In genomic region chr15:20473465-20473864, GRCh38 we compare ENCODE assay signal across 7 cellular contexts.
A peak's percentile ranks its signal among the peaks of the same experiment; 100 is the strongest.
DNase-seq lines count a peak whose midpoint lies in the region; ATAC-seq and TF ChIP-seq lines count a peak whose summit lies in the region.
"Not testable (repeated sequence)": the region's sequence is repeated elsewhere in the genome, so short reads cannot be mapped to it uniquely, and the experiment has no call there.

No MANE protein-coding gene starts in this region.

- not testable (repeated sequence) for H3K27me3 Mint-ChIP-seq in stimulated activated naive B cell treated with anti-CD40 and anti-IgM and Interleukin-4, amounts not matched to agents 10 μg/mL and 1 μg/mL and 100 μg/mL, for 72 hours

- H3K27ac Mint-ChIP-seq in stimulated activated naive B cell treated with anti-CD40 and anti-IgM and Interleukin-4, amounts not matched to agents 10 μg/mL and 1 μg/mL and 100 μg/mL, for 72 hours, result not testable (repeated sequence)

- H3K9ac ChIP-seq in IMR-90 (ENCODE audit: low read depth, low read length), result not testable (repeated sequence)

- not testable (repeated sequence) for H3K4me1 ChIP-seq in IMR-90 (ENCODE audit: control insufficient read depth, insufficient read depth, low read length)

- not testable (repeated sequence) for H4K8ac ChIP-seq in IMR-90 (ENCODE audit: low read depth in 2 of 2, low read length in 2 of 2)

- H3K27ac ChIP-seq in IMR-90 (ENCODE audit: insufficient read depth, low read length), result not testable (repeated sequence)

- POLR2A ChIA-PET in IMR-90 (lab: Charles Lee; ENCODE audit: unreplicated experiment), result not testable (repeated sequence)

- H3K14ac ChIP-seq in IMR-90 (replicated peaks; ENCODE audit: low read depth, low read length), result not testable (repeated sequence)

- not testable (repeated sequence) for H3K4me1 Mint-ChIP-seq in stimulated activated naive B cell treated with anti-CD40 and anti-IgM and Interleukin-4, amounts not matched to agents 10 μg/mL and 1 μg/mL and 100 μg/mL, for 72 hours

- H2BK5ac ChIP-seq in IMR-90 (ENCODE audit: low read depth, low read length, poor library complexity, severe bottlenecking), result not testable (repeated sequence)

- H4K20me1 ChIP-seq in IMR-90 (ENCODE audit: insufficient read depth, low read length), result not testable (repeated sequence)

- H3K4me3 ChIP-seq in IMR-90 (ENCODE audit: insufficient read depth, low read depth, low read length), result not testable (repeated sequence)

- H3K4me3 Mint-ChIP-seq in stimulated activated naive B cell treated with anti-CD40 and anti-IgM and Interleukin-4, amounts not matched to agents 10 μg/mL and 1 μg/mL and 100 μg/mL, for 72 hours, result not testable (repeated sequence)

- not testable (repeated sequence) for TF ChIP-seq CTCF in IMR-90 (conservative IDR thresholded peaks at IDR 0.05; ENCODE audit: low read depth, low read length)

- H2BK15ac ChIP-seq in IMR-90 (ENCODE audit: low read depth, low read length), result not testable (repeated sequence)

- in situ Hi-C loops in IMR-90 (cut with MboI; ENCODE audit: low sequenced_read_pairs), result not testable (repeated sequence)

- H3K36me3 Mint-ChIP-seq in stimulated activated naive B cell treated with anti-CD40 and anti-IgM and Interleukin-4, amounts not matched to agents 10 μg/mL and 1 μg/mL and 100 μg/mL, for 72 hours, result not testable (repeated sequence)

- not testable (repeated sequence) for TF ChIP-seq POLR2A in IMR-90 (IDR thresholded peaks at IDR 0.05; ENCODE audit: low read depth, low read length)

- not testable (repeated sequence) for H3K27me3 ChIP-seq in IMR-90 (ENCODE audit: control insufficient read depth, insufficient read depth, low read length)

- no CpG with 5 or more reads among the region's 2 CpGs for WGBS in IMR-90 (ENCODE audit: extremely low coverage in 2 of 2, insufficient read length in 1 of 2), 2 experiments

- not testable (repeated sequence) for H3K36me3 ChIP-seq in IMR-90 (ENCODE audit: control insufficient read depth, insufficient read depth, low read length)

- TF ChIP-seq RAD21 in IMR-90 (IDR thresholded peaks at IDR 0.05; ENCODE audit: low read length), result not testable (repeated sequence)

- H3K9me3 Mint-ChIP-seq in stimulated activated naive B cell treated with anti-CD40 and anti-IgM and Interleukin-4, amounts not matched to agents 10 μg/mL and 1 μg/mL and 100 μg/mL, for 72 hours, result not testable (repeated sequence)

- H3K9me1 ChIP-seq in IMR-90 (ENCODE audit: insufficient read depth, low read length), result not testable (repeated sequence)

- not testable (repeated sequence) for H3K23ac ChIP-seq in IMR-90 (ENCODE audit: low read depth, low read length)

- ATAC-seq in GM18858 (IDR thresholded peaks at IDR 0.05; ENCODE audit: unreplicated experiment) (peak; percentile 30), GM19463 (IDR thresholded peaks at IDR 0.05; ENCODE audit: unreplicated experiment) (peak; percentile 57), GM21723 (IDR thresholded peaks at IDR 0.05; ENCODE audit: unreplicated experiment) (peak; percentile 41), HG02678 (IDR thresholded peaks at IDR 0.05; ENCODE audit: unreplicated experiment) (peak; percentile 33), HG02870 (IDR thresholded peaks at IDR 0.05; ENCODE audit: unreplicated experiment) (peak; percentile 38), IMR-90 (ENCODE audit: low read depth) (peak; percentile 27)
- ATAC-seq in stimulated activated naive B cell treated with anti-CD40 and anti-IgM and Interleukin-4, amounts not matched to agents 10 μg/mL and 1 μg/mL and 100 μg/mL, for 72 hours (replicated peaks), result peak; percentile 63 to 75

- DNase-seq in IMR-90; stimulated activated naive B cell treated with anti-CD40 and anti-IgM and Interleukin-4, amounts not matched to agents 10 μg/mL and 1 μg/mL and 100 μg/mL, for 72 hours: not testable (repeated sequence)

- not testable (repeated sequence) for H2BK20ac ChIP-seq in IMR-90 (ENCODE audit: low read depth, low read length)

- H2AK5ac ChIP-seq in IMR-90 (ENCODE audit: low read depth, low read length), result not testable (repeated sequence)

- dilution Hi-C loops in IMR-90 (cut with HindIII; ENCODE audit: low sequenced_read_pairs, unreplicated experiment), result not testable (repeated sequence)

- H2AFZ ChIP-seq in IMR-90 (replicated peaks; ENCODE audit: low read length, poor library complexity), result not testable (repeated sequence)

- H3K18ac ChIP-seq in IMR-90 (ENCODE audit: low read depth, low read length), result not testable (repeated sequence)

- not testable (repeated sequence) for H3K79me1 ChIP-seq in IMR-90 (ENCODE audit: low read depth in 1 of 2, low read length in 2 of 2)

- not testable (repeated sequence) for H3K4me2 ChIP-seq in IMR-90 (ENCODE audit: low read depth, low read length)

- H4K91ac ChIP-seq in IMR-90 (ENCODE audit: insufficient read depth, low read depth, low read length), result not testable (repeated sequence)

- intact Hi-C loops in IMR-90 (cut with micrococcal nuclease), result not testable (repeated sequence)

- not testable (repeated sequence) for H2BK120ac ChIP-seq in IMR-90 (ENCODE audit: low read depth, low read length)

- not testable (repeated sequence) for H2AK9ac ChIP-seq in IMR-90 (replicated peaks; ENCODE audit: low read depth, low read length, poor library complexity)

- not testable (repeated sequence) for H3K4ac ChIP-seq in IMR-90 (ENCODE audit: low read depth, low read length)

- H3K9me3 ChIP-seq in IMR-90 (ENCODE audit: control insufficient read depth, insufficient read depth, low read length), result not testable (repeated sequence)

- not testable (repeated sequence) for BruUV-seq in IMR-90 (replicated peaks; lab: Mats Ljungman, UMichigan)

- CTCF ChIA-PET in IMR-90 (lab: Yijun Ruan, JAX), result not testable (repeated sequence)

- H3K56ac ChIP-seq in IMR-90 (ENCODE audit: extremely low read depth, insufficient read depth, low read length), result not testable (repeated sequence)

- H4K5ac ChIP-seq in IMR-90 (ENCODE audit: low read depth, low read length), result not testable (repeated sequence)
